In genomic region chr7:43081603-43082002, GRCh38 we compare ENCODE assay signal across 1 cellular context.
TF ChIP-seq lines count a peak whose summit lies in the region.

No MANE protein-coding gene starts in this region.

TF ChIP-seq in K562, 482 proteins besides CTCF, POLR2A, EP300 and RAD21 (continued from another document):
- no peak for TF ChIP-seq REST (CRISPR knock-in tag; IDR thresholded peaks at IDR 0.05; ENCODE audit: low read depth)
- TF ChIP-seq MAFG (tag; conservative IDR thresholded peaks at IDR 0.05): peak; percentile 54
- TF ChIP-seq IRF2 (CRISPR knock-in tag; IDR thresholded peaks at IDR 0.05): no peak
- no peak for TF ChIP-seq RBFOX2 (IDR thresholded peaks at IDR 0.05; ENCODE audit: low read depth, low read length)
TF ChIP-seq in K562: peak in this region for 3.
